In genomic region chr4:147863808-147864472, GRCh38 we compare ENCODE assay signal across 1 cellular context.
TF ChIP-seq lines count a peak whose summit lies in the region.

No MANE protein-coding gene starts in this region.

TF ChIP-seq in GM12878, 131 proteins besides CTCF, POLR2A, EP300 and RAD21:
- no peak for TF ChIP-seq HCFC1 (IDR thresholded peaks at IDR 0.05; ENCODE audit: low read length)
- TF ChIP-seq CUX1 (IDR thresholded peaks at IDR 0.05; ENCODE audit: insufficient replicate concordance, low read depth, low read length), result no peak
- TF ChIP-seq FOS (IDR thresholded peaks at IDR 0.05; ENCODE audit: borderline replicate concordance, extremely low read depth, insufficient read length), result no peak
- TF ChIP-seq IKZF2 (IDR thresholded peaks at IDR 0.05), result no peak
- TF ChIP-seq ZBTB33 (IDR thresholded peaks at IDR 0.05), result no peak
